Comparison of ENCODE assay signal across 8 cellular contexts in the genomic region with DNA sequence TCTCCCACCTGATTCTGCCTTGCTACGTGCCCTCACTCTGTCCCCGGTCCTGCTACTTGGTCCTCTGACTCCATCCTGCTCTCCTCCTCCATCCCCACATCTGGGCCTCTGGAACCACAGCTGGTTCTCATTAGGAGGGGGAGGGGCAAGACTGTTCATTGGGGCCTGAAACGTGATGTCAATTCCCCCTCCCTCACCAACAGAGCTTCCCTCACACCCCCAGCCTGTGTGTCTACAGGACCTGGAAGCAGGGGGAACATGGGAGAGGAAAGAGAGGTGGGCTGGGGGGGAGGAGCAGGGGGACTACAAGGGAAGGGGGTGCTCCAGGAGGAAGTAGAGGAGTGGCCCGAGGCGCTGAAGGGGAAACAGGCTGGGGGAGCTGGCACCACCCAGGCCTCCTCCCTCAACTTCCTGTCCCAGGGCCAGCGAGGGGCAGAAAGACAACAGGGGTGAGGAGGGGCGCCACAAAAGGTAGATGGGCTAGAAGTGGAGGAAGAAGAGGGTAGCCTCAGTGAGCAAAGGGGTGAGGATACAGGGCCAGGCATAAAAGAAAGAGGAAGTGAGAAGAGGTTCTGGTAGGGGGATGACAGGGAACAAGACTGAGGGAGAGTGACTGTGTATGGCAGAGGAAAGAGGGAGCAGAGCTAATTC. TPM values are rescaled to one million over a fixed set of nuclear protein-coding genes. Genes with fewer than 3 reads are reported as not detected.
DNase-seq lines count a peak whose midpoint lies in the region; ATAC-seq and TF ChIP-seq lines count a peak whose summit lies in the region.

No MANE protein-coding gene starts in this region.

- no TSS peak for BruUV-seq in OCI-LY7 (replicated peaks; lab: Mats Ljungman, UMichigan)

- DNase-seq in activated CD8-positive, alpha-beta memory T cell treated with anti-CD3 and anti-CD28 coated beads for 24 hours: peak; percentile 79
- DNase-seq in activated CD8-positive, alpha-beta memory T cell treated with anti-CD3 and anti-CD28 coated beads, Interleukin-2, amount 50 U/mL, for 4 hours: no peak
- peak; percentile 73 for DNase-seq in OCI-LY7 (ENCODE audit: low spot score)
- DNase-seq in foreskin melanocyte: no peak
- no peak for DNase-seq in COLO829 (ENCODE audit: low spot score)

- H3K9ac ChIP-seq in parathyroid adenoma: no peak overlapping the region

- POLR2A ChIA-PET in OCI-LY7 (lab: Charles Lee): interaction anchor here (0.6 to 3.3 kb wide), 10 partner anchors 8 to 43 kb away, joined by 3 to 13 read pairs (median 3); a partner anchor contains a TSS

- intact Hi-C loops in OCI-LY7 (cut with micrococcal nuclease; ENCODE audit: unreplicated experiment): loop anchor here (2.0 kb wide), 1 partner anchor 34 kb away; a partner anchor contains a TSS

- H3K36me3 ChIP-seq in OCI-LY7 (ENCODE audit: insufficient read depth, low read length) (no peaks in the 10 kb centered on the region), parathyroid adenoma (ENCODE audit: control insufficient read depth, insufficient read depth, low read length) (no peaks in the 10 kb centered on the region)

- peak overlapping the region; percentile 85 for H3K4me2 ChIP-seq in OCI-LY7 (ENCODE audit: low read length)
- H3K4me2 ChIP-seq in parathyroid adenoma (ENCODE audit: low read length): no peak overlapping the region

- no peaks in the 10 kb centered on the region for H3K27me3 ChIP-seq in parathyroid adenoma (ENCODE audit: control insufficient read depth, insufficient read depth, low read length)

- H3K4me3 ChIP-seq in OCI-LY7 (ENCODE audit: low read depth, low read length, poor library complexity, severe bottlenecking): peak overlapping the region; percentile 48
- H3K4me3 ChIP-seq in parathyroid adenoma (ENCODE audit: low read depth, low read length): no peak overlapping the region

- H4K20me1 ChIP-seq in OCI-LY7 (ENCODE audit: insufficient read depth, low read length): no peaks in the 10 kb centered on the region

- H3K9me2 ChIP-seq in OCI-LY7 (ENCODE audit: insufficient read depth, low read length): no peaks in the 10 kb centered on the region

- TF ChIP-seq CTCF in OCI-LY7 (conservative IDR thresholded peaks at IDR 0.05; ENCODE audit: low read length) (no peak), parathyroid adenoma (IDR thresholded peaks at IDR 0.05) (no peak)

- H3K27ac ChIP-seq in OCI-LY7 (ENCODE audit: low read depth, low read length, poor library complexity, severe bottlenecking): peak overlapping the region; percentile 59
- H3K27ac ChIP-seq in parathyroid adenoma: peak overlapping the region; percentile 54

- H3K79me2 ChIP-seq in OCI-LY7 (ENCODE audit: insufficient read depth, low read depth, low read length) (no peaks in the 10 kb centered on the region), parathyroid adenoma (no peaks in the 10 kb centered on the region)

- CTCF ChIA-PET in OCI-LY7 (lab: Charles Lee; ENCODE audit: unreplicated experiment): interaction anchor here (0.6 to 1.4 kb wide), 6 partner anchors 12 to 42 kb away, joined by 3 to 4 read pairs (median 3); a partner anchor contains a TSS

- H2AFZ ChIP-seq in OCI-LY7 (ENCODE audit: low read length) (peak overlapping the region; percentile 88), parathyroid adenoma (no peak overlapping the region)

- H3K4me1 ChIP-seq in OCI-LY7 (ENCODE audit: insufficient read depth, low read length, poor library complexity, severe bottlenecking): peaks cover 25% of the 10 kb centered on the region
- H3K4me1 ChIP-seq in parathyroid adenoma: no peaks in the 10 kb centered on the region

- ATAC-seq in HG02759 (IDR thresholded peaks at IDR 0.05; ENCODE audit: unreplicated experiment): peak; percentile 92
- ATAC-seq in esophagus mucosa: peak; percentile 28

- H3K9me3 ChIP-seq in OCI-LY7 (ENCODE audit: low read length): no peaks in the 10 kb centered on the region
- H3K9me3 ChIP-seq in parathyroid adenoma (ENCODE audit: control insufficient read depth, low read length): no peaks in the 10 kb centered on the region

RNA-seq across cellular contexts. Expression of a gene that starts 8.9 kb away (rescaled TPM):
- 0.67 and 1.1 TPM in 2 replicates for total RNA-seq in OCI-LY7 (2014; rRNA removed; shearing (Covaris generic))
- total RNA-seq in OCI-LY7 (2022) (0.53 and 0.67 TPM in 2 replicates), esophagus mucosa (1.4 TPM)

RNA-seq across cellular contexts. Expression of a gene that starts 27.5 kb away (rescaled TPM):
- 11.9 and 16.6 TPM in 2 replicates for total RNA-seq in OCI-LY7 (2014; rRNA removed; shearing (Covaris generic))
- 41.1 and 45.4 TPM in 2 replicates for total RNA-seq in OCI-LY7 (2022)
- 38.7 TPM for total RNA-seq in esophagus mucosa

RNA-seq across cellular contexts. Expression of a gene that starts 34.7 kb away (rescaled TPM):
- 97.0 and 117 TPM in 2 replicates for total RNA-seq in OCI-LY7 (2014; rRNA removed; shearing (Covaris generic))
- total RNA-seq in OCI-LY7 (2022) (139 and 146 TPM in 2 replicates), esophagus mucosa (101 TPM)

RNA-seq across cellular contexts. Expression of a gene that starts 36.4 kb away (rescaled TPM):
- 46.8 and 59.7 TPM in 2 replicates for total RNA-seq in OCI-LY7 (2014; rRNA removed; shearing (Covaris generic))
- total RNA-seq in OCI-LY7 (2022): 43.0 and 44.0 TPM in 2 replicates
- 37.1 TPM for total RNA-seq in esophagus mucosa

RNA-seq across cellular contexts. Expression of a gene that starts 43.2 kb away (rescaled TPM):
- total RNA-seq in OCI-LY7 (2014; rRNA removed; shearing (Covaris generic)): 52.0 and 64.8 TPM in 2 replicates
- total RNA-seq in OCI-LY7 (2022): 80.3 and 88.2 TPM in 2 replicates
- 32.4 TPM for total RNA-seq in esophagus mucosa

Comparison
In these comparisons a context has a peak if more than half of its experiments do, and no peak if none do; other contexts are left out.
1. DNase-seq: peak in activated CD8-positive, alpha-beta memory T cell treated with anti-CD3 and anti-CD28 coated beads for 24 hours (single experiment) and OCI-LY7 (single experiment); none in activated CD8-positive, alpha-beta memory T cell treated with anti-CD3 and anti-CD28 coated beads, Interleukin-2, amount 50 U/mL, for 4 hours (single experiment), foreskin melanocyte (single experiment) and COLO829 (single experiment).